Comparison of ENCODE assay signal across 1 cellular context in genomic region chr19:2981898-2982297, GRCh38.
A peak's percentile ranks its signal among the peaks of the same experiment; 100 is the strongest.
TF ChIP-seq lines count a peak whose summit lies in the region.

No MANE protein-coding gene starts in this region.

TF ChIP-seq in K562, 482 proteins besides CTCF, POLR2A, EP300 and RAD21:
- TF ChIP-seq TAF15 (IDR thresholded peaks at IDR 0.05; ENCODE audit: low read depth, low read length) = no peak
- TF ChIP-seq, protein P1, sequence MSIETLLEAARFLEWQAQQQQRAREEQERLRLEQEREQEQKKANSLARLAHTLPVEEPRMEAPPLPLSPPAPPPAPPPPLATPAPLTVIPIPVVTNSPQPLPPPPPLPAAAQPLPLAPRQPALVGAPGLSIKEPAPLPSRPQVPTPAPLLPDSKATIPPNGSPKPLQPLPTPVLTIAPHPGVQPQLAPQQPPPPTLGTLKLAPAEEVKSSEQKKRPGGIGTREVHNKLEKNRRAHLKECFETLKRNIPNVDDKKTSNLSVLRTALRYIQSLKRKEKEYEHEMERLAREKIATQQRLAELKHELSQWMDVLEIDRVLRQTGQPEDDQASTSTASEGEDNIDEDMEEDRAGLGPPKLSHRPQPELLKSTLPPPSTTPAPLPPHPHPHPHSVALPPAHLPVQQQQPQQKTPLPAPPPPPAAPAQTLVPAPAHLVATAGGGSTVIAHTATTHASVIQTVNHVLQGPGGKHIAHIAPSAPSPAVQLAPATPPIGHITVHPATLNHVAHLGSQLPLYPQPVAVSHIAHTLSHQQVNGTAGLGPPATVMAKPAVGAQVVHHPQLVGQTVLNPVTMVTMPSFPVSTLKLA (conservative IDR thresholded peaks at IDR 0.05) = no peak
- 0 out of 2 replicates have a peak, but pooled peaks have one; percentile 33 for TF ChIP-seq HDAC2 (IDR thresholded peaks at IDR 0.05)
- peak; percentile 62 for TF ChIP-seq ZFP36 (IDR thresholded peaks at IDR 0.05; ENCODE audit: low read depth, low read length, partially characterized antibody)
- peak; percentile 89 for TF ChIP-seq RBM25 (IDR thresholded peaks at IDR 0.05; ENCODE audit: low read depth, low read length, severe bottlenecking)
- peak; percentile 56 to 74; a peak in 3 of 4 replicates for TF ChIP-seq KDM1A (IDR thresholded peaks at IDR 0.05)
- TF ChIP-seq BCOR (IDR thresholded peaks at IDR 0.05) = peak; percentile 94
- no peak for TF ChIP-seq ZNF212 (CRISPR knock-in tag; IDR thresholded peaks at IDR 0.05)
